ENCODE assay signal across 8 cellular contexts in genomic region chr17:42288078-42288984, GRCh38. TPM values are rescaled to one million over a fixed set of nuclear protein-coding genes. Genes with fewer than 3 reads are reported as not detected.
DNase-seq lines count a peak whose midpoint lies in the region; ATAC-seq, FAIRE-seq and TF ChIP-seq lines count a peak whose summit lies in the region.

STAT5A (plus strand) TSS chr17:42288498; CDS start chr17:42289412, 914 bp downstream.

- peak in 1 of 3 experiments; percentile 17 for TF ChIP-seq CTCF in ascending aorta (IDR thresholded peaks at IDR 0.05)
- TF ChIP-seq CTCF in right atrium auricular region (IDR thresholded peaks at IDR 0.05), result no peak
- TF ChIP-seq CTCF in psoas muscle (IDR thresholded peaks at IDR 0.05), result no peak

- 4 to 12% (median 5%) methylated on average over 46 to 97 of the region's 97 CpGs for WGBS in psoas muscle, 3 donors

- H3K36me3 ChIP-seq in ascending aorta, result peaks cover 8 to 10% of the 10 kb centered on the region in 2 donors
- peaks cover 5% of the 10 kb centered on the region for H3K36me3 ChIP-seq in right atrium auricular region
- peaks cover 0 to 24% of the 10 kb centered on the region in 2 donors for H3K36me3 ChIP-seq in psoas muscle (ENCODE audit: insufficient read depth in 1 of 2, low read depth in 1 of 2)

- H3K4me3 ChIP-seq in ascending aorta (peak within 1 kb of the TSS; percentile 82 to 88), right atrium auricular region (peak within 1 kb of the TSS; percentile 58 to 70), psoas muscle (peak within 1 kb of the TSS; percentile 75)

- DNase-seq in NCI-H82 (lab: John Stamatoyannopoulos, UW) (peak; percentile 32), NCI-H82 treated with DMSO at 0.1 percent for 48 hours (lab: John Stamatoyannopoulos, UW; ENCODE audit: unreplicated experiment) (no peak), HT-29 (ENCODE audit: low spot score) (peak; percentile 58), T-helper 2 cell (peak; percentile 58 to 91 (median 75)), ascending aorta (ENCODE audit: low spot score in 2 of 2) (peak; percentile 74 to 95), right atrium auricular region (ENCODE audit: low spot score) (peak; percentile 93), psoas muscle (peak; percentile 92 to 96), urothelium cell line (ENCODE audit: low spot score) (peak; percentile 66)

- H3K27ac ChIP-seq in ascending aorta (peak within 1 kb of the TSS; percentile 90 to 94), right atrium auricular region (peak within 1 kb of the TSS; percentile 85 to 90), psoas muscle (peak within 1 kb of the TSS; percentile 87)

- FAIRE-seq in urothelium cell line (lab: Jason Lieb, UNC), result no peak

- no peaks in the 10 kb centered on the region for H3K27me3 ChIP-seq in ascending aorta
- H3K27me3 ChIP-seq in right atrium auricular region, result no peaks in the 10 kb centered on the region
- no peaks in the 10 kb centered on the region for H3K27me3 ChIP-seq in psoas muscle (ENCODE audit: insufficient read depth in 3 of 3, low read length in 2 of 3)

- peak; percentile 88 to 96 (median 90) for ATAC-seq in psoas muscle

- peaks cover 16 to 21% of the 10 kb centered on the region in 2 donors for H3K4me1 ChIP-seq in ascending aorta
- H3K4me1 ChIP-seq in right atrium auricular region, result peaks cover 0 to 45% of the 10 kb centered on the region in 2 donors
- peaks cover 13% of the 10 kb centered on the region for H3K4me1 ChIP-seq in psoas muscle

- H3K9me3 ChIP-seq in ascending aorta, result no peaks in the 10 kb centered on the region
- no peaks in the 10 kb centered on the region for H3K9me3 ChIP-seq in right atrium auricular region
- no peaks in the 10 kb centered on the region for H3K9me3 ChIP-seq in psoas muscle

- intact Hi-C loops in ascending aorta (cut with DNase I) (no loop called here), psoas muscle (cut with DNase I) (no loop called here)

RNA-seq across cellular contexts. Expression of gene STAT5A, which starts in this region (rescaled TPM):
- total RNA-seq in HT-29 (2014; rRNA removed; shearing (Covaris generic)), result 11.3 and 11.7 TPM in 2 replicates
- 105 TPM for total RNA-seq in ascending aorta
- total RNA-seq in right atrium auricular region, result 10 to 100 TPM; 16.9 to 51.2 TPM
- total RNA-seq in psoas muscle, result 10 to 100 TPM; 17.3 to 31.5 (median 23.9) TPM
- 10 to 100 TPM in 2 of 3 donors, 1 to 10 TPM in 1; 8.1 to 12.5 (median 10.5) TPM for polyA plus RNA-seq in psoas muscle
